8 cellular contexts compared by ENCODE assay signal in the genomic region with DNA sequence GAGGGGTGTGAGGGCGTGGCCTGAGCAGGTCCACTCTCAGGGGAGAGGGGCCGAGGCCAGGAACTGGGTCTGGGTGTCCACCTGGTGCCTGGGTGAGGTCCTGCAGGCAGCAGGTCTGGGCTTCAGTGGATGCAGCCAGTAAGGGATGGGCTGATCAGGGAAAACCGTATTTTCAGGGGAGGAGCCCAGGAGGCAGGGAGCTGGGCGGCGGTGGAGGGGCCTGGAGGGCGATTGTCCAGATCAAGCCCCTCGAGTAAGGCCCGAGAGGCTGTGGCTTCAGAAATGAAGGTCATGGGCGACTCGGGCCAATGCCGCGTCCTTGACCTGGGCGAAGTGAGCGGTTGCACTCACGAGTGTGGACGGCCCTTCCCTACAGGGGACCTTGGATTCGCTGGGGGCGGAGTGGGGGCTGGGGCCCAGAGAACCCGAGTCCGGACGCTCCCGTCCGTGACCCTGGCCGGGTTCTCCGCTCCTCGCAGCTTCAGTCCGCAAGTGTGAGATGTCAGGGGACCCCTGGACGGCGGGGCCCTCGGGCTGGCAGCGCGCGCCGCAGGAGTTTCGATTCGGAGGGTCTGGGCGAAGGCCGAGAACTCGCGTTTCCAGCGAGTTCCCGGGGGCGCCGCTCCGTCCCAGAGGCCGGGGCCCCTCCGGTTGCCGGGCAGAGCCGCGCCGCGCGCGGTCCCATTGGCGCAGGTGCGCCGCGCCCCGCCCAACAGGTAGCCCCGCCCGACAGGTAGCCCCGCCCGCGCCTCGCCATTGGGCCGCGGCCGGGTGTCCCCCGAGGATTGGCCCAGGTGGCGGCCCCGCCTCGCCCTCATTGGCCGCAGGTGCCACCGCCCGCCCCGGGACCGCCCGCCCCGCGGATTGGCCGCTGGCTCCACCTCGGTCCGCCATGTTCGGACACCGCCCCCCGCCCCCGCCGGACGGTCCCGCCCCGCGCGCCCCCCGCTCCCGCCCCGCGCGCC. TPM values are rescaled to one million over a fixed set of nuclear protein-coding genes. Genes with fewer than 3 reads are reported as not detected.
DNase-seq lines count a peak whose midpoint lies in the region; ATAC-seq and TF ChIP-seq lines count a peak whose summit lies in the region.

Gene PRKCZ, plus strand, starts transcription at position 895 of the 965 bp plus-strand sequence. CDS start 220 bp downstream, outside the sequence.

- peak; percentile 21 for TF ChIP-seq CTCF in fibroblast of villous mesenchyme (IDR thresholded peaks at IDR 0.05; ENCODE audit: insufficient read depth, low read depth, low read length)
- peak; percentile 54 for TF ChIP-seq CTCF in neural progenitor cell (IDR thresholded peaks at IDR 0.05)
- no peak for TF ChIP-seq CTCF in testis (IDR thresholded peaks at IDR 0.05)

- H3K27ac ChIP-seq in neural progenitor cell, result peak within 1 kb of the TSS; percentile 70
- peak within 1 kb of the TSS in 1 of 2 donors; percentile 64 for H3K27ac ChIP-seq in testis

- ATAC-seq in HG03108 (IDR thresholded peaks at IDR 0.05; ENCODE audit: unreplicated experiment), result peak; percentile 61
- no peak for ATAC-seq in HG02840 (IDR thresholded peaks at IDR 0.05; ENCODE audit: low FRiP score, unreplicated experiment)

- no peaks in the 10 kb centered on the region for H3K9me3 ChIP-seq in NT2/D1 (ENCODE audit: insufficient read depth, low read length)
- no peaks in the 10 kb centered on the region for H3K9me3 ChIP-seq in neural progenitor cell (ENCODE audit: low read depth)
- H3K9me3 ChIP-seq in testis, result no peaks in the 10 kb centered on the region

- DNase-seq in EL (peak; percentile 49), NT2/D1 (ENCODE audit: low read depth, low spot score) (peak; percentile 77), fibroblast of villous mesenchyme (ENCODE audit: low read depth) (peak; percentile 46), neural progenitor cell (ENCODE audit: low spot score) (peak; percentile 97), testis (peak; percentile 92)
- peak; percentile 94 to 96 for DNase-seq in activated T-cell treated with anti-CD3 and anti-CD28 coated beads, Interleukin-2, amount 50 U/mL, for 48 hours

- no peak within 1 kb of the TSS for H3K27ac Mint-ChIP-seq in neural progenitor cell

- H3K9me3 Mint-ChIP-seq in neural progenitor cell, result no peaks in the 10 kb centered on the region

- peaks cover 42% of the 10 kb centered on the region for H3K79me2 ChIP-seq in neural progenitor cell (ENCODE audit: low read depth)

- H3K4me1 ChIP-seq in NT2/D1 (ENCODE audit: insufficient read depth, insufficient read length) (peaks cover 11% of the 10 kb centered on the region), neural progenitor cell (peaks cover 18% of the 10 kb centered on the region), testis (peaks cover 8% of the 10 kb centered on the region)

- H2AFZ ChIP-seq in neural progenitor cell (replicated peaks), result peak within 1 kb of the TSS; percentile 81

- H3K4me2 ChIP-seq in neural progenitor cell, result peak within 1 kb of the TSS; percentile 94

- H3K27me3 ChIP-seq in NT2/D1 (ENCODE audit: insufficient read depth, insufficient read length) (peaks cover 36% of the 10 kb centered on the region), neural progenitor cell (peaks cover 52% of the 10 kb centered on the region), testis (no peaks in the 10 kb centered on the region)

- no peak for TF ChIP-seq POLR2A in testis (IDR thresholded peaks at IDR 0.05)

- peak within 1 kb of the TSS; percentile 79 for H3K9ac ChIP-seq in NT2/D1 (ENCODE audit: insufficient read length, low read depth)
- H3K9ac ChIP-seq in neural progenitor cell, result peak within 1 kb of the TSS; percentile 51

- no peaks in the 10 kb centered on the region for H3K36me3 ChIP-seq in NT2/D1 (ENCODE audit: insufficient read depth, insufficient read length, low read length)
- H3K36me3 ChIP-seq in neural progenitor cell, result no peaks in the 10 kb centered on the region
- no peaks in the 10 kb centered on the region for H3K36me3 ChIP-seq in testis (ENCODE audit: low read depth, missing control alignments)

- intact Hi-C loops in testis (cut with DNase I; ENCODE audit: low total_unique reads), result no loop called here

- no peaks in the 10 kb centered on the region for H3K36me3 Mint-ChIP-seq in neural progenitor cell

- 0 to 1% methylated on average over 1 to 32 of the region's 98 CpGs for WGBS in testis, 2 donors

- peaks cover 47% of the 10 kb centered on the region for H3K27me3 Mint-ChIP-seq in neural progenitor cell (ENCODE audit: insufficient read depth, low read depth)

- H3K4me3 Mint-ChIP-seq in neural progenitor cell, result peak within 1 kb of the TSS; percentile 86

- peaks cover 38% of the 10 kb centered on the region for H4K20me1 ChIP-seq in neural progenitor cell (ENCODE audit: low read depth)

- peaks cover 14% of the 10 kb centered on the region for H3K4me1 Mint-ChIP-seq in neural progenitor cell

- H3K4me3 ChIP-seq in NT2/D1 (ENCODE audit: insufficient read length, low read depth) (peak within 1 kb of the TSS; percentile 72), fibroblast of villous mesenchyme (ENCODE audit: low read depth, low read length) (peak within 1 kb of the TSS; percentile 59), neural progenitor cell (peak within 1 kb of the TSS; percentile 97), testis (peak within 1 kb of the TSS; percentile 59 to 65)

- peaks cover 21% of the 10 kb centered on the region for H3F3A ChIP-seq in neural progenitor cell (ENCODE audit: low read depth)

RNA-seq across cellular contexts. Expression of gene PRKCZ, which starts in this region (rescaled TPM):
- total RNA-seq in fibroblast of villous mesenchyme, result 2.6 and 5.2 TPM in 2 replicates
- 33.4 and 47.2 TPM in 2 replicates for total RNA-seq in neural progenitor cell (ENCODE audit: low replicate concordance)
- total RNA-seq in testis, result 100 to 1,000 TPM in 1 of 2 donors, 10 to 100 TPM in 1; 86.4 to 123 TPM
- 142 TPM for polyA plus RNA-seq in testis (ENCODE audit: insufficient read depth, low read depth, low replicate concordance)

Comparison
In these comparisons a context has a peak if more than half of its experiments do, and no peak if none do; other contexts are left out.
1. DNase-seq: peak in every context shown above with its lines; median percentile 97 in neural progenitor cell; 95 in activated T-cell treated with anti-CD3 and anti-CD28 coated beads, Interleukin-2, amount 50 U/mL, for 48 hours; 92 in testis; 77 in NT2/D1; 49 in EL; 46 in fibroblast of villous mesenchyme.
2. CTCF ChIP-seq: peak in fibroblast of villous mesenchyme (single experiment) and neural progenitor cell (single experiment); none in testis (0 of 3).
3. Peak in every context shown above with its lines, with median percentiles within 50 percentile points of each other: H3K4me3 ChIP-seq.